Comparison of ENCODE assay signal across 2 cellular contexts in the genomic region with DNA sequence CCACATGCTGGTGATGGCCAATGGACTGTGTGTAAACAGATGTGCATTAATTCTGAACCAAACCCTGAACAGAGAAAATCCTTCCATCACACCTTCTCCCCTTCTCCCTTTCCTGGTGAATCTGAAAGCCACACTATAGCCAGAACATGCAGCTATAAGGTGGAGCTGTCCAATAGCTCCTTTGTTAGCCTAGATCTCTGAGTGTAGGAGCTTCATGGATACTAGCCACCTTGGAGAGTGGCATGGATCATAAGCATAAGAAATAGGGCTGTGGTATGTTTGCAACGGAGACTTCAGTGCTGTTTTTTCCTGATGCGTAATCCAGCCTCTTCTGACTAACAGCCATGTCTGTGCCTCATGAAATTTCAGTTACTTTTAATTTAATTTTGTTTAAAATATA.
TF ChIP-seq lines count a peak whose summit lies in the region.

No MANE protein-coding gene starts in this region.

TF ChIP-seq in IMR-90, 13 proteins besides CTCF, POLR2A, EP300 and RAD21:
- TF ChIP-seq RFX5 (IDR thresholded peaks at IDR 0.05; ENCODE audit: low read depth, low read length), result no peak
- no peak for TF ChIP-seq BHLHE40 (IDR thresholded peaks at IDR 0.05; ENCODE audit: low read depth, low read length)
- no peak for TF ChIP-seq MXI1 (IDR thresholded peaks at IDR 0.05; ENCODE audit: borderline replicate concordance, low read depth, low read length)
- TF ChIP-seq, protein P1, sequence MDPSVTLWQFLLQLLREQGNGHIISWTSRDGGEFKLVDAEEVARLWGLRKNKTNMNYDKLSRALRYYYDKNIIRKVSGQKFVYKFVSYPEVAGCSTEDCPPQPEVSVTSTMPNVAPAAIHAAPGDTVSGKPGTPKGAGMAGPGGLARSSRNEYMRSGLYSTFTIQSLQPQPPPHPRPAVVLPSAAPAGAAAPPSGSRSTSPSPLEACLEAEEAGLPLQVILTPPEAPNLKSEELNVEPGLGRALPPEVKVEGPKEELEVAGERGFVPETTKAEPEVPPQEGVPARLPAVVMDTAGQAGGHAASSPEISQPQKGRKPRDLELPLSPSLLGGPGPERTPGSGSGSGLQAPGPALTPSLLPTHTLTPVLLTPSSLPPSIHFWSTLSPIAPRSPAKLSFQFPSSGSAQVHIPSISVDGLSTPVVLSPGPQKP (IDR thresholded peaks at IDR 0.05; ENCODE audit: borderline replicate concordance, low read depth, low read length), result no peak
- TF ChIP-seq NFE2L2 (IDR thresholded peaks at IDR 0.05; ENCODE audit: low read depth, low read length), result no peak
- no peak for TF ChIP-seq CHD1 (IDR thresholded peaks at IDR 0.05; ENCODE audit: low read depth, low read length)
- no peak for TF ChIP-seq SMC3 (IDR thresholded peaks at IDR 0.05; ENCODE audit: low read depth, low read length)
- TF ChIP-seq, protein P2, sequence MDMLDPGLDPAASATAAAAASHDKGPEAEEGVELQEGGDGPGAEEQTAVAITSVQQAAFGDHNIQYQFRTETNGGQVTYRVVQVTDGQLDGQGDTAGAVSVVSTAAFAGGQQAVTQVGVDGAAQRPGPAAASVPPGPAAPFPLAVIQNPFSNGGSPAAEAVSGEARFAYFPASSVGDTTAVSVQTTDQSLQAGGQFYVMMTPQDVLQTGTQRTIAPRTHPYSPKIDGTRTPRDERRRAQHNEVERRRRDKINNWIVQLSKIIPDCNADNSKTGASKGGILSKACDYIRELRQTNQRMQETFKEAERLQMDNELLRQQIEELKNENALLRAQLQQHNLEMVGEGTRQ (IDR thresholded peaks at IDR 0.05; ENCODE audit: low read depth, low read length), result no peak
- TF ChIP-seq MAFK (IDR thresholded peaks at IDR 0.05; ENCODE audit: low read depth, low read length), result no peak
- TF ChIP-seq FOS (IDR thresholded peaks at IDR 0.05; ENCODE audit: low read depth, low read length), result no peak

TF ChIP-seq in GM12878, 131 proteins besides CTCF, POLR2A, EP300 and RAD21:
- TF ChIP-seq, protein P3, sequence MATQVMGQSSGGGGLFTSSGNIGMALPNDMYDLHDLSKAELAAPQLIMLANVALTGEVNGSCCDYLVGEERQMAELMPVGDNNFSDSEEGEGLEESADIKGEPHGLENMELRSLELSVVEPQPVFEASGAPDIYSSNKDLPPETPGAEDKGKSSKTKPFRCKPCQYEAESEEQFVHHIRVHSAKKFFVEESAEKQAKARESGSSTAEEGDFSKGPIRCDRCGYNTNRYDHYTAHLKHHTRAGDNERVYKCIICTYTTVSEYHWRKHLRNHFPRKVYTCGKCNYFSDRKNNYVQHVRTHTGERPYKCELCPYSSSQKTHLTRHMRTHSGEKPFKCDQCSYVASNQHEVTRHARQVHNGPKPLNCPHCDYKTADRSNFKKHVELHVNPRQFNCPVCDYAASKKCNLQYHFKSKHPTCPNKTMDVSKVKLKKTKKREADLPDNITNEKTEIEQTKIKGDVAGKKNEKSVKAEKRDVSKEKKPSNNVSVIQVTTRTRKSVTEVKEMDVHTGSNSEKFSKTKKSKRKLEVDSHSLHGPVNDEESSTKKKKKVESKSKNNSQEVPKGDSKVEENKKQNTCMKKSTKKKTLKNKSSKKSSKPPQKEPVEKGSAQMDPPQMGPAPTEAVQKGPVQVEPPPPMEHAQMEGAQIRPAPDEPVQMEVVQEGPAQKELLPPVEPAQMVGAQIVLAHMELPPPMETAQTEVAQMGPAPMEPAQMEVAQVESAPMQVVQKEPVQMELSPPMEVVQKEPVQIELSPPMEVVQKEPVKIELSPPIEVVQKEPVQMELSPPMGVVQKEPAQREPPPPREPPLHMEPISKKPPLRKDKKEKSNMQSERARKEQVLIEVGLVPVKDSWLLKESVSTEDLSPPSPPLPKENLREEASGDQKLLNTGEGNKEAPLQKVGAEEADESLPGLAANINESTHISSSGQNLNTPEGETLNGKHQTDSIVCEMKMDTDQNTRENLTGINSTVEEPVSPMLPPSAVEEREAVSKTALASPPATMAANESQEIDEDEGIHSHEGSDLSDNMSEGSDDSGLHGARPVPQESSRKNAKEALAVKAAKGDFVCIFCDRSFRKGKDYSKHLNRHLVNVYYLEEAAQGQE (IDR thresholded peaks at IDR 0.05; ENCODE audit: low read depth, low read length), result peak; percentile 50; the same call in 1 of the 2 replicates
- no peak for TF ChIP-seq SMAD5 (IDR thresholded peaks at IDR 0.05; ENCODE audit: low read depth)
TF ChIP-seq in GM12878: peak in this region for 1.
